10 cellular contexts compared by ENCODE assay signal in genomic region chr6:22880686-22881433, GRCh38.
DNase-seq lines count a peak whose midpoint lies in the region; ATAC-seq and TF ChIP-seq lines count a peak whose summit lies in the region.
"Had no signal": no experiment of that assay in that cellular context is flagged by ENCODE, and none has a peak within 500 bp of the region (broad histone marks: within the 10 kb centered on the region; RNA-seq: fewer than 3 reads in every experiment).

No MANE protein-coding gene starts in this region.

- H3K9me3 ChIP-seq in Panc1 (ENCODE audit: control insufficient read depth, insufficient read depth, low read depth, low read length) (no peaks in the 10 kb centered on the region), fibroblast of lung (ENCODE audit: control insufficient read depth, insufficient read depth, low read depth, low read length) (no peaks in the 10 kb centered on the region)

- intact Hi-C loops in Panc1 (cut with micrococcal nuclease; ENCODE audit: unreplicated experiment) = no loop called here

- H3K27me3 ChIP-seq in Panc1 (ENCODE audit: control insufficient read depth, insufficient read depth, low read length) = no peaks in the 10 kb centered on the region
- H3K27me3 ChIP-seq in fibroblast of lung (ENCODE audit: control insufficient read depth, insufficient read depth, low read length) = no peaks in the 10 kb centered on the region

- in situ Hi-C loops in Panc1 (cut with HindIII; ENCODE audit: low pct_unique_long_range_greater_than_20kb, low sequenced_read_pairs) = no loop called here

- CTCF ChIA-PET in Panc1 (lab: Charles Lee) = no interaction called here

- no peaks in the 10 kb centered on the region for H3K79me2 ChIP-seq in fibroblast of lung (ENCODE audit: control insufficient read depth, insufficient read depth, low read length)

- BruUV-seq in Panc1 (replicated peaks; lab: Mats Ljungman, UMichigan) = no TSS peak

- POLR2A ChIA-PET in Panc1 (lab: Charles Lee) = no interaction called here

- H3K4me3 ChIP-seq in AG09309 (ENCODE audit: control insufficient read depth, low read depth, low read length) = no peak overlapping the region
- H3K4me3 ChIP-seq in Panc1 (ENCODE audit: low read depth in 2 of 2, low read length in 2 of 2) = no peak overlapping the region
- H3K4me3 ChIP-seq in fibroblast of lung (replicated peaks in 1 of 4; ENCODE audit: control extremely low read depth in 1 of 4, insufficient read depth in 1 of 4, low read depth in 3 of 4, low read length in 4 of 4) = peak overlapping the region in 3 of 4 experiments; percentile 9 to 32 (median 15)

- peaks cover 46% of the 10 kb centered on the region for H3K4me1 Mint-ChIP-seq in nephron progenitor cell

- peaks cover 8% of the 10 kb centered on the region for H3K9me3 Mint-ChIP-seq in nephron progenitor cell
- H3K9me3 Mint-ChIP-seq: dendritic cell treated with granulocyte-macrophage colony-stimulating factor and Interleukin-4, amounts not matched to agents 40 ng/mL and 50 ng/mL, for 4 days had no signal

- H3K4me3 Mint-ChIP-seq in nephron progenitor cell = no peak overlapping the region
- H3K4me3 Mint-ChIP-seq: dendritic cell treated with granulocyte-macrophage colony-stimulating factor and Interleukin-4, amounts not matched to agents 40 ng/mL and 50 ng/mL, for 4 days had no signal

- no peaks in the 10 kb centered on the region for H3K36me3 Mint-ChIP-seq in nephron progenitor cell (ENCODE audit: low read depth)

- peak; percentile 99 for ATAC-seq in Panc1
- ATAC-seq in HG02798 (IDR thresholded peaks at IDR 0.05; ENCODE audit: poor library complexity, unreplicated experiment) = no peak

- no peaks in the 10 kb centered on the region for H3K36me3 ChIP-seq in Panc1 (ENCODE audit: control insufficient read depth, insufficient read depth, low read length)
- H3K36me3 ChIP-seq in fibroblast of lung (ENCODE audit: control insufficient read depth, insufficient read depth, low read length) = no peaks in the 10 kb centered on the region

- no peak overlapping the region for H3K9ac ChIP-seq in fibroblast of lung (ENCODE audit: insufficient read depth, low read length)

- H3K4me1 ChIP-seq in Panc1 (ENCODE audit: control insufficient read depth, insufficient read depth, low read length) = no peaks in the 10 kb centered on the region
- peaks cover 13% of the 10 kb centered on the region for H3K4me1 ChIP-seq in fibroblast of lung (ENCODE audit: control insufficient read depth, extremely low read depth, insufficient read depth, low read length)

- no peak overlapping the region for H2AFZ ChIP-seq in fibroblast of lung (ENCODE audit: low read length)

- no peaks in the 10 kb centered on the region for H4K20me1 ChIP-seq in fibroblast of lung (ENCODE audit: control insufficient read depth, extremely low read depth, insufficient read depth, low read length)

- TF ChIP-seq CTCF in AG09309 (IDR thresholded peaks at IDR 0.05; ENCODE audit: control insufficient read depth, insufficient read depth, low read depth, low read length, missing control alignments) (no peak), Panc1 (IDR thresholded peaks at IDR 0.05) (no peak), fibroblast of lung (conservative IDR thresholded peaks at IDR 0.05 in 1 of 2, IDR thresholded peaks at IDR 0.05 in 1 of 2; ENCODE audit: low read depth in 1 of 2, low read length in 2 of 2) (no peak), nephron progenitor cell (IDR thresholded peaks at IDR 0.05) (no peak)

- peak overlapping the region; percentile 77 for H3K27ac Mint-ChIP-seq in nephron progenitor cell
- H3K27ac Mint-ChIP-seq: dendritic cell treated with granulocyte-macrophage colony-stimulating factor and Interleukin-4, amounts not matched to agents 40 ng/mL and 50 ng/mL, for 4 days had no signal

- H3K27ac ChIP-seq in Panc1 (ENCODE audit: low read length) (peak overlapping the region; percentile 73), fibroblast of lung (ENCODE audit: insufficient read depth, low read length) (peak overlapping the region; percentile 80)

- peaks cover 4% of the 10 kb centered on the region for H3K27me3 Mint-ChIP-seq in nephron progenitor cell (ENCODE audit: low read depth, poor library complexity)
- H3K27me3 Mint-ChIP-seq: dendritic cell treated with granulocyte-macrophage colony-stimulating factor and Interleukin-4, amounts not matched to agents 40 ng/mL and 50 ng/mL, for 4 days had no signal

- peak overlapping the region; percentile 65 for H3K4me2 ChIP-seq in fibroblast of lung (ENCODE audit: extremely low read depth, insufficient read depth, low read length)

- peak; percentile 93 for DNase-seq in AG09309 (ENCODE audit: low read depth)
- no peak for DNase-seq in Panc1 (ENCODE audit: low read depth, low spot score)
- peak; percentile 95 to 99 for DNase-seq in fibroblast of lung (ENCODE audit: low read depth in 2 of 2)
- DNase-seq in nephron progenitor cell = no peak
- DNase-seq in NCI-H748 (lab: John Stamatoyannopoulos, UW; ENCODE audit: unreplicated experiment) = no peak
- DNase-seq in NCI-H1930 (lab: John Stamatoyannopoulos, UW) = no peak
- DNase-seq in germinal center (ENCODE audit: low spot score) = no peak
- DNase-seq: KBM-7 had no signal

Comparison
In these comparisons a context has a peak if more than half of its experiments do, and no peak if none do; other contexts are left out.
1. DNase-seq: peak in AG09309 (single experiment) and fibroblast of lung (2 of 2); none in Panc1 (single experiment), nephron progenitor cell (single experiment), NCI-H748 (single experiment), NCI-H1930 (0 of 2) and germinal center (single experiment).
2. H3K4me3 ChIP-seq: peak in fibroblast of lung (3 of 4); none in AG09309 (single experiment) and Panc1 (0 of 2).